Comparison of ENCODE assay signal across 8 cellular contexts in the genomic region with DNA sequence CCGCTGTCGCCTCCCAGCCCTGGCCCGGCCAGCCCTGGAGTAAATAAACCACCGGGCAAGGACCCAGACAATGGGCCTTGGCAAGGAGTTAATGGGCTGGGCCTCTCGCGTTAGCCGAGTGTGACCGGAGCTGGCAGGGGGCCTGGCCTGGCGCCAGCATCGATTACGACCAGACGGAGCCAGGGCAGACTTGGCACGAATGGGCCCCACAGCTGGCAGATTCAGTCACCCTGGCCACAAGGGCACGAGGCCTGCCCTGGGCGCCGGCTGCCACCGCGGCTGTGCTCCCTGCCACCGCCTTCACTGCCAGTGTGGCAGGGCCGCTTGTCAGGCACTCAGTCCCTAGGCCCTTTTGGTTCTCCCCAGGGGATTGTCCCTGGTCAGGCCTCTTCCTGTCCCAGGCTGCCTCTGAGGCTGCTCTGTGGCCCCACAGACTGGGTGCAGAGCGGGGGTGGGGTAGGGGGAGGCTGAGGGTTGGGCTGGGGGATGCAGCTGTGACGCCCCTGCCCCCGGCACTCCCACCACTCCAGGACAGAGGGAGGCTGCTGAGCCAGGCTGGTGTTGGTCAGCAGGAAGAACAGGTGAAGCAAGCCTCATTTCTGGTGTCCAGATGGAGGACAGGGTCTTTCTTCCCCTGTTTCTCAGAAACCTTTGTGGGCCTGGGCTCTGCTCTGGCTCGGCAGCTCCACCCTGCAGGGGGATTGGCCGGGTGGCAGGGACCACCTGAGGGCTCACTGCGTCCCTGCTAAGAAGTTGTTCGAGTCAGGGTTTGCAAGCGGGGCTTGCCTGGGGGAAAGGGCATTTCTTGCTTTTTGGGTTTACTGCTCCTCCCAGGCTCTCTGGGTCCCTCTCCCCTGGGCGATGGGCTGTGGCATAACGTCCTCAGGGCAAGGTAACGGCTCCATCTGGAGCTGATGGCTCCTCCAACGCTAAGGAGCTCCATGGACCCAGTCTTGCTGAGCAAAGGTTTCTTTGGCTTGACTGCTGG. TPM values are rescaled to one million over a fixed set of nuclear protein-coding genes. Genes with fewer than 3 reads are reported as not detected.
DNase-seq lines count a peak whose midpoint lies in the region; ATAC-seq, FAIRE-seq and TF ChIP-seq lines count a peak whose summit lies in the region.

No MANE protein-coding gene starts in this region.

- no peak for TF ChIP-seq POLR2A in ovary (IDR thresholded peaks at IDR 0.05)

- no peaks in the 10 kb centered on the region for H3K9me3 ChIP-seq in ovary

- H3K36me3 Mint-ChIP-seq in activated naive CD4-positive, alpha-beta T cell treated with anti-CD3 and anti-CD28 coated beads, Interleukin-2, amount 50 U/mL, for 72 hours, result peaks cover 0 to 14% of the 10 kb centered on the region in 2 donors

- peak; percentile 66 for ATAC-seq in GM21381 (IDR thresholded peaks at IDR 0.05; ENCODE audit: unreplicated experiment)
- ATAC-seq in GM18870 (IDR thresholded peaks at IDR 0.05; ENCODE audit: unreplicated experiment), result no peak
- ATAC-seq in activated naive CD4-positive, alpha-beta T cell treated with anti-CD3 and anti-CD28 coated beads, Interleukin-2, amount 50 U/mL, for 72 hours, result no peak

- peaks cover 8% of the 10 kb centered on the region for H3K4me1 ChIP-seq in ovary (ENCODE audit: insufficient read depth)

- no peaks in the 10 kb centered on the region for H3K36me3 ChIP-seq in ovary

- intact Hi-C loops in ovary (cut with DNase I), result loop anchor here in 1 of 4 donors (5.0 kb wide), 1 partner anchor 38 kb away; a partner anchor contains a TSS

- TF ChIP-seq CTCF in LNCaP clone FGC (IDR thresholded peaks at IDR 0.05; ENCODE audit: control insufficient read depth, extremely low read depth, insufficient read depth), result no peak
- TF ChIP-seq CTCF in ovary (IDR thresholded peaks at IDR 0.05), result no peak

- H3K9me3 Mint-ChIP-seq in activated naive CD4-positive, alpha-beta T cell treated with anti-CD3 and anti-CD28 coated beads, Interleukin-2, amount 50 U/mL, for 72 hours, result no peaks in the 10 kb centered on the region

- no peak overlapping the region for H3K27ac Mint-ChIP-seq in activated naive CD4-positive, alpha-beta T cell treated with anti-CD3 and anti-CD28 coated beads, Interleukin-2, amount 50 U/mL, for 72 hours

- no peak for FAIRE-seq in frontal cortex (lab: Jason Lieb, UNC)

- no peak for TF ChIP-seq EP300 in ovary (IDR thresholded peaks at IDR 0.05)

- DNase-seq in COLO829 (ENCODE audit: low spot score) (peak; percentile 58), LNCaP clone FGC (ENCODE audit: low read depth) (peak; percentile 99), SHP77 treated with DMSO at 0.1 percent for 48 hours (lab: John Stamatoyannopoulos, UW) (peak; percentile 96), frontal cortex (ENCODE audit: low spot score in 2 of 2) (peak; percentile 89 to 92), ovary (peak; percentile 65 to 86 (median 72))
- no peak for DNase-seq in activated naive CD4-positive, alpha-beta T cell treated with anti-CD3 and anti-CD28 coated beads, Interleukin-2, amount 50 U/mL, for 72 hours (ENCODE audit: low spot score in 2 of 2)

- H3K27ac ChIP-seq in ovary, result peak overlapping the region; percentile 39 to 74

- H3K4me3 ChIP-seq in LNCaP clone FGC (ENCODE audit: low read depth, low read length) (no peak overlapping the region), ovary (no peak overlapping the region)

- 38 to 45% (median 44%) methylated on average over 23 to 32 of the region's 32 CpGs for WGBS in ovary, 3 donors

- H3K27me3 ChIP-seq in ovary, result no peaks in the 10 kb centered on the region

RNA-seq across cellular contexts. Expression of a gene that starts 30.5 kb away (rescaled TPM):
- total RNA-seq in frontal cortex (102 TPM), ovary (100 to 1,000 TPM; 155 to 226 (median 205) TPM)
- polyA plus RNA-seq in ovary, result 100 to 1,000 TPM; 444 to 451 TPM
- 100 to 1,000 TPM; 146 to 182 TPM for total RNA-seq in activated naive CD4-positive, alpha-beta T cell treated with anti-CD3 and anti-CD28 coated beads, Interleukin-2, amount 50 U/mL, for 72 hours

RNA-seq across cellular contexts. Expression of a gene that starts 39.2 kb away (rescaled TPM):
- total RNA-seq in frontal cortex (2.9 TPM), ovary (10 to 100 TPM in 6 of 7 donors, 1 to 10 TPM in 1; 5.7 to 26.5 (median 20.3) TPM)
- 10 to 100 TPM; 12.7 to 14.3 TPM for polyA plus RNA-seq in ovary
- 10 to 100 TPM; 10.8 to 11.6 TPM for total RNA-seq in activated naive CD4-positive, alpha-beta T cell treated with anti-CD3 and anti-CD28 coated beads, Interleukin-2, amount 50 U/mL, for 72 hours

Comparison
In these comparisons a context has a peak if more than half of its experiments do, and no peak if none do; other contexts are left out.
1. DNase-seq: peak in COLO829 (single experiment), LNCaP clone FGC (single experiment), SHP77 treated with DMSO at 0.1 percent for 48 hours (single experiment), frontal cortex (2 of 2) and ovary (5 of 5); none in activated naive CD4-positive, alpha-beta T cell treated with anti-CD3 and anti-CD28 coated beads, Interleukin-2, amount 50 U/mL, for 72 hours (0 of 2).